In the genomic region with DNA sequence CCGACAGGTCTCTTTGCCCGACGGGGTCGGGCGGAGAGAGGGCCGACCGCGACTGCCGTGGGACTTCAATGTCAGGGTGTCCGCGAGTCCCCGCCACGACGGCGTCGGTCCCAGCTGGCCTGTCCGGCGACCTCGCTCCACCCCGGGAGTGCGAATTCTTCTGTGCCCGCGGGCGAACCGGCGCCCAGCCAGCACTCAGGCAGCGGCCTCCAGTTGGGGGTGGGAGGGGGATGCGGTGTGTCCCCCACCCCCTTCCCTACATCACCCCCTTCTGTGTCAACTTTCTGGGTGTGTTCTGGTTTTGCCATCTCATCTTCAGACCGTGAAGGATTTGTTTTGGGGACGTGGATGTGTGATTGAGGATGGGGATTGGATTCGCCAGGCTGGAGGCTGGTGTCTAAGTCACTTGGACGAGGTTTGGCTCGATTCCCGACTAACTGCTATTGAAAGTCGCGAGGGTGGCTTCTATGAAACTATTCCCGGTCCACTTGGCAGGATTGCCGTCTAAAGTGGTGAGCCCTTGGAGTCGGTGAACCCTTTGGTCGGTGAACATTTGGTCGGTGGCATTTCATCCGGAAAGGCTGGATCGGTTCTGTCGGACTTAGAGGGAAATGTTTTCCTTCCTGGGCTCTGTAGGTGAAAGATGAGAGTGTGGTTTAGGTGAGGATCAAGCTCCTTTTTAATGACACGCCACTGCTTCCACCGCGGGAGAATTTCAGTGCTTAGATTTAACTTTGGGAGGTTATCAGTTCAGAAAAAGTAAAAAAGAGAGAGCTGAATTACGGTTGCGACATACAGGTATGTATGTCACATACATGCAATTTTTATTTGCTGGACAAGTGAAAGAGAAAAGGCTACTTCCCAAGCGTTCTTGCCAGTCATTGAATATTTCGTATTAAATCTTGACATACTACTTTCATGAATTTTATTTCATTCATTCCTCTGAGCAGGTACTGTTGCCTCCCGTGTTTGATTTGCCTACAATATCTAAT, we compare ENCODE assay signal across 1 cellular context.
A peak's percentile ranks its signal among the peaks of the same experiment; 100 is the strongest.
TF ChIP-seq lines count a peak whose summit lies in the region.

No MANE protein-coding gene starts in this region.

TF ChIP-seq in K562, 482 proteins besides CTCF, POLR2A, EP300 and RAD21 (continued from another document):
- TF ChIP-seq, protein P1, sequence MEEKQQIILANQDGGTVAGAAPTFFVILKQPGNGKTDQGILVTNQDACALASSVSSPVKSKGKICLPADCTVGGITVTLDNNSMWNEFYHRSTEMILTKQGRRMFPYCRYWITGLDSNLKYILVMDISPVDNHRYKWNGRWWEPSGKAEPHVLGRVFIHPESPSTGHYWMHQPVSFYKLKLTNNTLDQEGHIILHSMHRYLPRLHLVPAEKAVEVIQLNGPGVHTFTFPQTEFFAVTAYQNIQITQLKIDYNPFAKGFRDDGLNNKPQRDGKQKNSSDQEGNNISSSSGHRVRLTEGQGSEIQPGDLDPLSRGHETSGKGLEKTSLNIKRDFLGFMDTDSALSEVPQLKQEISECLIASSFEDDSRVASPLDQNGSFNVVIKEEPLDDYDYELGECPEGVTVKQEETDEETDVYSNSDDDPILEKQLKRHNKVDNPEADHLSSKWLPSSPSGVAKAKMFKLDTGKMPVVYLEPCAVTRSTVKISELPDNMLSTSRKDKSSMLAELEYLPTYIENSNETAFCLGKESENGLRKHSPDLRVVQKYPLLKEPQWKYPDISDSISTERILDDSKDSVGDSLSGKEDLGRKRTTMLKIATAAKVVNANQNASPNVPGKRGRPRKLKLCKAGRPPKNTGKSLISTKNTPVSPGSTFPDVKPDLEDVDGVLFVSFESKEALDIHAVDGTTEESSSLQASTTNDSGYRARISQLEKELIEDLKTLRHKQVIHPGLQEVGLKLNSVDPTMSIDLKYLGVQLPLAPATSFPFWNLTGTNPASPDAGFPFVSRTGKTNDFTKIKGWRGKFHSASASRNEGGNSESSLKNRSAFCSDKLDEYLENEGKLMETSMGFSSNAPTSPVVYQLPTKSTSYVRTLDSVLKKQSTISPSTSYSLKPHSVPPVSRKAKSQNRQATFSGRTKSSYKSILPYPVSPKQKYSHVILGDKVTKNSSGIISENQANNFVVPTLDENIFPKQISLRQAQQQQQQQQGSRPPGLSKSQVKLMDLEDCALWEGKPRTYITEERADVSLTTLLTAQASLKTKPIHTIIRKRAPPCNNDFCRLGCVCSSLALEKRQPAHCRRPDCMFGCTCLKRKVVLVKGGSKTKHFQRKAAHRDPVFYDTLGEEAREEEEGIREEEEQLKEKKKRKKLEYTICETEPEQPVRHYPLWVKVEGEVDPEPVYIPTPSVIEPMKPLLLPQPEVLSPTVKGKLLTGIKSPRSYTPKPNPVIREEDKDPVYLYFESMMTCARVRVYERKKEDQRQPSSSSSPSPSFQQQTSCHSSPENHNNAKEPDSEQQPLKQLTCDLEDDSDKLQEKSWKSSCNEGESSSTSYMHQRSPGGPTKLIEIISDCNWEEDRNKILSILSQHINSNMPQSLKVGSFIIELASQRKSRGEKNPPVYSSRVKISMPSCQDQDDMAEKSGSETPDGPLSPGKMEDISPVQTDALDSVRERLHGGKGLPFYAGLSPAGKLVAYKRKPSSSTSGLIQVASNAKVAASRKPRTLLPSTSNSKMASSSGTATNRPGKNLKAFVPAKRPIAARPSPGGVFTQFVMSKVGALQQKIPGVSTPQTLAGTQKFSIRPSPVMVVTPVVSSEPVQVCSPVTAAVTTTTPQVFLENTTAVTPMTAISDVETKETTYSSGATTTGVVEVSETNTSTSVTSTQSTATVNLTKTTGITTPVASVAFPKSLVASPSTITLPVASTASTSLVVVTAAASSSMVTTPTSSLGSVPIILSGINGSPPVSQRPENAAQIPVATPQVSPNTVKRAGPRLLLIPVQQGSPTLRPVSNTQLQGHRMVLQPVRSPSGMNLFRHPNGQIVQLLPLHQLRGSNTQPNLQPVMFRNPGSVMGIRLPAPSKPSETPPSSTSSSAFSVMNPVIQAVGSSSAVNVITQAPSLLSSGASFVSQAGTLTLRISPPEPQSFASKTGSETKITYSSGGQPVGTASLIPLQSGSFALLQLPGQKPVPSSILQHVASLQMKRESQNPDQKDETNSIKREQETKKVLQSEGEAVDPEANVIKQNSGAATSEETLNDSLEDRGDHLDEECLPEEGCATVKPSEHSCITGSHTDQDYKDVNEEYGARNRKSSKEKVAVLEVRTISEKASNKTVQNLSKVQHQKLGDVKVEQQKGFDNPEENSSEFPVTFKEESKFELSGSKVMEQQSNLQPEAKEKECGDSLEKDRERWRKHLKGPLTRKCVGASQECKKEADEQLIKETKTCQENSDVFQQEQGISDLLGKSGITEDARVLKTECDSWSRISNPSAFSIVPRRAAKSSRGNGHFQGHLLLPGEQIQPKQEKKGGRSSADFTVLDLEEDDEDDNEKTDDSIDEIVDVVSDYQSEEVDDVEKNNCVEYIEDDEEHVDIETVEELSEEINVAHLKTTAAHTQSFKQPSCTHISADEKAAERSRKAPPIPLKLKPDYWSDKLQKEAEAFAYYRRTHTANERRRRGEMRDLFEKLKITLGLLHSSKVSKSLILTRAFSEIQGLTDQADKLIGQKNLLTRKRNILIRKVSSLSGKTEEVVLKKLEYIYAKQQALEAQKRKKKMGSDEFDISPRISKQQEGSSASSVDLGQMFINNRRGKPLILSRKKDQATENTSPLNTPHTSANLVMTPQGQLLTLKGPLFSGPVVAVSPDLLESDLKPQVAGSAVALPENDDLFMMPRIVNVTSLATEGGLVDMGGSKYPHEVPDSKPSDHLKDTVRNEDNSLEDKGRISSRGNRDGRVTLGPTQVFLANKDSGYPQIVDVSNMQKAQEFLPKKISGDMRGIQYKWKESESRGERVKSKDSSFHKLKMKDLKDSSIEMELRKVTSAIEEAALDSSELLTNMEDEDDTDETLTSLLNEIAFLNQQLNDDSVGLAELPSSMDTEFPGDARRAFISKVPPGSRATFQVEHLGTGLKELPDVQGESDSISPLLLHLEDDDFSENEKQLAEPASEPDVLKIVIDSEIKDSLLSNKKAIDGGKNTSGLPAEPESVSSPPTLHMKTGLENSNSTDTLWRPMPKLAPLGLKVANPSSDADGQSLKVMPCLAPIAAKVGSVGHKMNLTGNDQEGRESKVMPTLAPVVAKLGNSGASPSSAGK (IDR thresholded peaks at IDR 0.05): no peak
- TF ChIP-seq SMARCE1 (IDR thresholded peaks at IDR 0.05): no peak
- no peak for TF ChIP-seq SREBF2 (CRISPR knock-in tag; IDR thresholded peaks at IDR 0.05)
- no peak for TF ChIP-seq NR1H2 (CRISPR knock-in tag; IDR thresholded peaks at IDR 0.05)
- TF ChIP-seq ZNF232 (CRISPR knock-in tag; IDR thresholded peaks at IDR 0.05): no peak
- TF ChIP-seq, protein P2, sequence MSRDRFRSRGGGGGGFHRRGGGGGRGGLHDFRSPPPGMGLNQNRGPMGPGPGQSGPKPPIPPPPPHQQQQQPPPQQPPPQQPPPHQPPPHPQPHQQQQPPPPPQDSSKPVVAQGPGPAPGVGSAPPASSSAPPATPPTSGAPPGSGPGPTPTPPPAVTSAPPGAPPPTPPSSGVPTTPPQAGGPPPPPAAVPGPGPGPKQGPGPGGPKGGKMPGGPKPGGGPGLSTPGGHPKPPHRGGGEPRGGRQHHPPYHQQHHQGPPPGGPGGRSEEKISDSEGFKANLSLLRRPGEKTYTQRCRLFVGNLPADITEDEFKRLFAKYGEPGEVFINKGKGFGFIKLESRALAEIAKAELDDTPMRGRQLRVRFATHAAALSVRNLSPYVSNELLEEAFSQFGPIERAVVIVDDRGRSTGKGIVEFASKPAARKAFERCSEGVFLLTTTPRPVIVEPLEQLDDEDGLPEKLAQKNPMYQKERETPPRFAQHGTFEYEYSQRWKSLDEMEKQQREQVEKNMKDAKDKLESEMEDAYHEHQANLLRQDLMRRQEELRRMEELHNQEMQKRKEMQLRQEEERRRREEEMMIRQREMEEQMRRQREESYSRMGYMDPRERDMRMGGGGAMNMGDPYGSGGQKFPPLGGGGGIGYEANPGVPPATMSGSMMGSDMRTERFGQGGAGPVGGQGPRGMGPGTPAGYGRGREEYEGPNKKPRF (IDR thresholded peaks at IDR 0.05; ENCODE audit: low read depth, low read length): no peak
- no peak for TF ChIP-seq ZNF23 (CRISPR knock-in tag; IDR thresholded peaks at IDR 0.05)
- no peak for TF ChIP-seq ZNF785 (CRISPR knock-in tag; IDR thresholded peaks at IDR 0.05)
- no peak for TF ChIP-seq ZNF212 (CRISPR knock-in tag; IDR thresholded peaks at IDR 0.05)
- TF ChIP-seq CEBPG (CRISPR knock-in tag; IDR thresholded peaks at IDR 0.05): no peak
- peak; percentile 57 to 76 for TF ChIP-seq CEBPG (tag; conservative IDR thresholded peaks at IDR 0.05 in 1 of 2, IDR thresholded peaks at IDR 0.05 in 1 of 2)
- TF ChIP-seq RFX5 (IDR thresholded peaks at IDR 0.05; ENCODE audit: low read depth, low read length): no peak
- no peak for TF ChIP-seq MAFF (IDR thresholded peaks at IDR 0.05; ENCODE audit: low read length)
- no peak for TF ChIP-seq RFX1 (IDR thresholded peaks at IDR 0.05)
- no peak for TF ChIP-seq RBM14 (IDR thresholded peaks at IDR 0.05; ENCODE audit: borderline replicate concordance, insufficient read depth, low read depth, low read length)
- no peak for TF ChIP-seq KLF13 (tag; IDR thresholded peaks at IDR 0.05; ENCODE audit: borderline replicate concordance, low read depth)
- TF ChIP-seq C11orf30 (IDR thresholded peaks at IDR 0.05; ENCODE audit: low read depth): peak; percentile 7; the same call in 1 of the 2 replicates
- TF ChIP-seq, protein P3, sequence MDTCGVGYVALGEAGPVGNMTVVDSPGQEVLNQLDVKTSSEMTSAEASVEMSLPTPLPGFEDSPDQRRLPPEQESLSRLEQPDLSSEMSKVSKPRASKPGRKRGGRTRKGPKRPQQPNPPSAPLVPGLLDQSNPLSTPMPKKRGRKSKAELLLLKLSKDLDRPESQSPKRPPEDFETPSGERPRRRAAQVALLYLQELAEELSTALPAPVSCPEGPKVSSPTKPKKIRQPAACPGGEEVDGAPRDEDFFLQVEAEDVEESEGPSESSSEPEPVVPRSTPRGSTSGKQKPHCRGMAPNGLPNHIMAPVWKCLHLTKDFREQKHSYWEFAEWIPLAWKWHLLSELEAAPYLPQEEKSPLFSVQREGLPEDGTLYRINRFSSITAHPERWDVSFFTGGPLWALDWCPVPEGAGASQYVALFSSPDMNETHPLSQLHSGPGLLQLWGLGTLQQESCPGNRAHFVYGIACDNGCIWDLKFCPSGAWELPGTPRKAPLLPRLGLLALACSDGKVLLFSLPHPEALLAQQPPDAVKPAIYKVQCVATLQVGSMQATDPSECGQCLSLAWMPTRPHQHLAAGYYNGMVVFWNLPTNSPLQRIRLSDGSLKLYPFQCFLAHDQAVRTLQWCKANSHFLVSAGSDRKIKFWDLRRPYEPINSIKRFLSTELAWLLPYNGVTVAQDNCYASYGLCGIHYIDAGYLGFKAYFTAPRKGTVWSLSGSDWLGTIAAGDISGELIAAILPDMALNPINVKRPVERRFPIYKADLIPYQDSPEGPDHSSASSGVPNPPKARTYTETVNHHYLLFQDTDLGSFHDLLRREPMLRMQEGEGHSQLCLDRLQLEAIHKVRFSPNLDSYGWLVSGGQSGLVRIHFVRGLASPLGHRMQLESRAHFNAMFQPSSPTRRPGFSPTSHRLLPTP (IDR thresholded peaks at IDR 0.05; ENCODE audit: borderline replicate concordance, extremely low read depth, insufficient read length): no peak
- TF ChIP-seq, protein P4, sequence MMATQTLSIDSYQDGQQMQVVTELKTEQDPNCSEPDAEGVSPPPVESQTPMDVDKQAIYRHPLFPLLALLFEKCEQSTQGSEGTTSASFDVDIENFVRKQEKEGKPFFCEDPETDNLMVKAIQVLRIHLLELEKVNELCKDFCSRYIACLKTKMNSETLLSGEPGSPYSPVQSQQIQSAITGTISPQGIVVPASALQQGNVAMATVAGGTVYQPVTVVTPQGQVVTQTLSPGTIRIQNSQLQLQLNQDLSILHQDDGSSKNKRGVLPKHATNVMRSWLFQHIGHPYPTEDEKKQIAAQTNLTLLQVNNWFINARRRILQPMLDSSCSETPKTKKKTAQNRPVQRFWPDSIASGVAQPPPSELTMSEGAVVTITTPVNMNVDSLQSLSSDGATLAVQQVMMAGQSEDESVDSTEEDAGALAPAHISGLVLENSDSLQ (IDR thresholded peaks at IDR 0.05): no peak
- TF ChIP-seq, protein P5, sequence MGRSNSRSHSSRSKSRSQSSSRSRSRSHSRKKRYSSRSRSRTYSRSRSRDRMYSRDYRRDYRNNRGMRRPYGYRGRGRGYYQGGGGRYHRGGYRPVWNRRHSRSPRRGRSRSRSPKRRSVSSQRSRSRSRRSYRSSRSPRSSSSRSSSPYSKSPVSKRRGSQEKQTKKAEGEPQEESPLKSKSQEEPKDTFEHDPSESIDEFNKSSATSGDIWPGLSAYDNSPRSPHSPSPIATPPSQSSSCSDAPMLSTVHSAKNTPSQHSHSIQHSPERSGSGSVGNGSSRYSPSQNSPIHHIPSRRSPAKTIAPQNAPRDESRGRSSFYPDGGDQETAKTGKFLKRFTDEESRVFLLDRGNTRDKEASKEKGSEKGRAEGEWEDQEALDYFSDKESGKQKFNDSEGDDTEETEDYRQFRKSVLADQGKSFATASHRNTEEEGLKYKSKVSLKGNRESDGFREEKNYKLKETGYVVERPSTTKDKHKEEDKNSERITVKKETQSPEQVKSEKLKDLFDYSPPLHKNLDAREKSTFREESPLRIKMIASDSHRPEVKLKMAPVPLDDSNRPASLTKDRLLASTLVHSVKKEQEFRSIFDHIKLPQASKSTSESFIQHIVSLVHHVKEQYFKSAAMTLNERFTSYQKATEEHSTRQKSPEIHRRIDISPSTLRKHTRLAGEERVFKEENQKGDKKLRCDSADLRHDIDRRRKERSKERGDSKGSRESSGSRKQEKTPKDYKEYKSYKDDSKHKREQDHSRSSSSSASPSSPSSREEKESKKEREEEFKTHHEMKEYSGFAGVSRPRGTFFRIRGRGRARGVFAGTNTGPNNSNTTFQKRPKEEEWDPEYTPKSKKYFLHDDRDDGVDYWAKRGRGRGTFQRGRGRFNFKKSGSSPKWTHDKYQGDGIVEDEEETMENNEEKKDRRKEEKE (IDR thresholded peaks at IDR 0.05; ENCODE audit: borderline replicate concordance in 1 of 2, control insufficient read depth in 1 of 2, low read depth in 2 of 2, low read length in 1 of 2): no peak
- peak in 1 of 2 experiments; percentile 6; a peak in 1 of 4 replicates for TF ChIP-seq MAZ (CRISPR knock-in tag; conservative IDR thresholded peaks at IDR 0.05 in 1 of 2, IDR thresholded peaks at IDR 0.05 in 1 of 2)
- 0 out of 2 replicates have a peak, but pooled peaks have one; percentile 24 for TF ChIP-seq LCOR (CRISPR knock-in tag; IDR thresholded peaks at IDR 0.05)
- no peak; the same call in none of the 2 replicates for TF ChIP-seq NCOA6 (IDR thresholded peaks at IDR 0.05)
- TF ChIP-seq CEBPB (tag; IDR thresholded peaks at IDR 0.05): peak; percentile 86
- TF ChIP-seq HNRNPK (IDR thresholded peaks at IDR 0.05; ENCODE audit: low read depth, low read length, poor library complexity, severe bottlenecking): peak; percentile 11
- TF ChIP-seq ZNF311 (CRISPR knock-in tag; IDR thresholded peaks at IDR 0.05): no peak
- no peak for TF ChIP-seq ELF4 (CRISPR knock-in tag; IDR thresholded peaks at IDR 0.05)
- TF ChIP-seq ILF3 (IDR thresholded peaks at IDR 0.05; ENCODE audit: borderline replicate concordance): no peak
- TF ChIP-seq BHLHE40 (IDR thresholded peaks at IDR 0.05; ENCODE audit: low read length): no peak
TF ChIP-seq in K562: peak in this region for 21.
